ENCODE assay signal across 7 cellular contexts in genomic region chr1:227315500-227316346, GRCh38. TPM values are rescaled to one million over a fixed set of nuclear protein-coding genes. Genes with fewer than 3 reads are reported as not detected.
A peak's percentile ranks its signal among the peaks of the same experiment; 100 is the strongest.
DNase-seq lines count a peak whose midpoint lies in the region; ATAC-seq, FAIRE-seq and TF ChIP-seq lines count a peak whose summit lies in the region.

No MANE protein-coding gene starts in this region.

- H3K27ac Mint-ChIP-seq in nephron progenitor cell: no peak overlapping the region

- no peaks in the 10 kb centered on the region for H3K9me3 Mint-ChIP-seq in nephron progenitor cell

- H3K4me3 ChIP-seq in PC-9 (peak overlapping the region; percentile 77), epithelial cell of esophagus (ENCODE audit: low read length) (peak overlapping the region; percentile 88)

- H3K79me2 ChIP-seq in PC-9 (ENCODE audit: low read depth): peaks cover 70% of the 10 kb centered on the region

- H3K9me3 ChIP-seq in PC-9 (ENCODE audit: insufficient read depth, low read depth): no peaks in the 10 kb centered on the region

- no peaks in the 10 kb centered on the region for H3K9me2 ChIP-seq in PC-9 (ENCODE audit: insufficient read depth)

- H3K4me2 ChIP-seq in PC-9: peak overlapping the region; percentile 92

- BruUV-seq in PC-9 (replicated peaks; lab: Mats Ljungman, UMichigan): no TSS peak

- TF ChIP-seq CTCF in PC-9 (conservative IDR thresholded peaks at IDR 0.05): no peak
- no peak for TF ChIP-seq CTCF in epithelial cell of esophagus (IDR thresholded peaks at IDR 0.05; ENCODE audit: insufficient read depth, low read depth, low read length, missing control alignments)
- no peak for TF ChIP-seq CTCF in nephron progenitor cell (IDR thresholded peaks at IDR 0.05)

- peaks cover 17% of the 10 kb centered on the region for H3K36me3 Mint-ChIP-seq in nephron progenitor cell (ENCODE audit: low read depth)

- DNase-seq in GM19239 (ENCODE audit: insufficient read length, low spot score): no peak
- peak in 1 of 2 experiments; percentile 44 for DNase-seq in PC-9
- DNase-seq in epithelial cell of esophagus (ENCODE audit: low read depth): peak; percentile 67
- DNase-seq in nephron progenitor cell: no peak
- no peak for DNase-seq in COLO668 (lab: John Stamatoyannopoulos, UW; ENCODE audit: unreplicated experiment)

- H3K27me3 Mint-ChIP-seq in nephron progenitor cell (ENCODE audit: low read depth, poor library complexity): peaks cover 5% of the 10 kb centered on the region

- peaks cover 22% of the 10 kb centered on the region for H4K20me1 ChIP-seq in PC-9 (ENCODE audit: insufficient read depth)

- peak overlapping the region; percentile 73 for H3K27ac ChIP-seq in PC-9

- FAIRE-seq in GM19239 (lab: Jason Lieb, UNC): peak; percentile 14

- no peak for TF ChIP-seq POLR2A in GM18505 (IDR thresholded peaks at IDR 0.05; ENCODE audit: borderline replicate concordance, extremely low read depth, insufficient read depth, insufficient read length)

- H2AFZ ChIP-seq in PC-9: no peak overlapping the region; the same call in 1 of the 2 replicates

- peaks cover 41% of the 10 kb centered on the region for H3K4me1 Mint-ChIP-seq in nephron progenitor cell

- H3F3A ChIP-seq in PC-9 (ENCODE audit: insufficient read depth, low read depth): 0 out of 2 replicates have a peak, but pooled peaks cover 14% of the 10 kb centered on the region

- CTCF ChIA-PET in PC-9 (lab: Charles Lee): no interaction called here

- intact Hi-C loops in PC-9 (cut with micrococcal nuclease; ENCODE audit: unreplicated experiment): loop anchor here (2.0 to 10.0 kb wide), 3 partner anchors 15 to 181 kb away; no protein-coding TSS in a partner anchor

- ATAC-seq in GM18505 (IDR thresholded peaks at IDR 0.05; ENCODE audit: unreplicated experiment): no peak
- ATAC-seq in HG03045 (IDR thresholded peaks at IDR 0.05; ENCODE audit: unreplicated experiment): no peak

- H3K27me3 ChIP-seq in PC-9 (ENCODE audit: insufficient read depth, low read depth): no peaks in the 10 kb centered on the region

- H3K4me1 ChIP-seq in PC-9 (replicated peaks; ENCODE audit: insufficient read depth): peaks cover 39% of the 10 kb centered on the region; the same call in 1 of the 2 replicates

- H3K4me3 Mint-ChIP-seq in nephron progenitor cell: peak overlapping the region; percentile 100

- 0 out of 2 replicates have a peak, but pooled peaks cover 3% of the 10 kb centered on the region for H3K36me3 ChIP-seq in PC-9 (ENCODE audit: low read depth)

- POLR2A ChIA-PET in PC-9 (lab: Charles Lee; ENCODE audit: unreplicated experiment): interaction anchor here (0.5 to 0.8 kb wide), 2 partner anchors 113 to 500 kb away, joined by 3 to 5 read pairs; no protein-coding TSS in a partner anchor

RNA-seq across cellular contexts. Expression of gene CDC42BPA, which starts 2.6 kb away (rescaled TPM):
- 45.5 and 47.5 TPM in 2 replicates for total RNA-seq in PC-9 (2021)
